In the genomic region with DNA sequence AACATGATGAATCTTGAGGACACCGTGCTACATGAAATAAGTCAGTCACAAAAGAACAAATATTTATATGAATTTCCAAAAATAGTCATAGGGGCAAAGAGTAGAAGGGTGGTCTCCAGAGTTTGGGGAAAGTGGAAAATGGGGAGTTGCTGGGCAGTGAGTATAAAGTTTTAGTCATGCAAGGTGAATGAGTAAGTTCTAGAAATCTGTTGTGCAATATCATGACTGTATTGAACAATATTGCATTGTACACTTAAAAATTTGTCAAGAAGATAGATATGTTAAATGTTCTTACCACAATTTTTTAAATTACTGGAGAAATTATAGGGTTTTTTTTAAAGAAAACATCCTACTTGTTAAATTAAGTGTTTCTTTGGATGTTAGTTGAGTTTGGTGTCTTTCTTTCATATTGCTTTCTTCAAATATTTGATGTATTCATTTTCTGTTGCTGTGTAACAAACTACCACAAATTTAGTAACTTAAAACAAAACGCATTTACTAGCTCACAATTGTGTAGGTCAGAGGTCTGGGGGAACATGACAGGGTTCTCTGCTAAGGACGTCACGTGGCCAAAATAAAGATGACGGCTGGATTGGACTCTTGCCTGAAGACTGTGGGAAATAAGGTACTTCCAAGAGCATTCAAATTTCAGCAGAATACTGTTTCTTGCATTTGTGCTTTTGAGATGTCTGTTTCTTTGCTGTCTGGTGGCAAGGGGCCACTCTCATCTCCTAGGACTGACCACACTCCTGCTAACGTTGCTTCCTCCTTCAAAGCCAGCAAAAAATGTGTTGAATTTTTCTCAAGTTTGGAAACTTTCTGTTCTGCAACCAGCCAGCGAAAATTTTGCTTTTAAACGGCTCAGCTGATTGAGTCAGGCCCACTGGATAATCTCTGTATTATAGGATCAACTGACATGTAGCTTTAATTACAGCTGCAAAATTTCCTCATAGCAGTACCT, we compare ENCODE assay signal across 15 cellular contexts.
DNase-seq lines count a peak whose midpoint lies in the region; ATAC-seq, FAIRE-seq and TF ChIP-seq lines count a peak whose summit lies in the region.
"Had no signal": no experiment of that assay in that cellular context is flagged by ENCODE, and none has a peak within 500 bp of the region (broad histone marks: within the 10 kb centered on the region; RNA-seq: fewer than 3 reads in every experiment).

No MANE protein-coding gene starts in this region.

- no peak overlapping the region for H3K4me3 Mint-ChIP-seq in WTC11
- H3K4me3 Mint-ChIP-seq in activated T-cell treated with anti-CD3 and anti-CD28 coated beads, Interleukin-2, amount 50 U/mL, for 24 hours, result no peak overlapping the region
- H3K4me3 Mint-ChIP-seq: natural killer cell had no signal

- TF ChIP-seq CTCF in AG10803 (conservative IDR thresholded peaks at IDR 0.05; ENCODE audit: low read length), result no peak
- no peak for TF ChIP-seq CTCF in NB4 (IDR thresholded peaks at IDR 0.05; ENCODE audit: low read depth, low read length)
- no peak for TF ChIP-seq CTCF in mammary epithelial cell (conservative IDR thresholded peaks at IDR 0.05 in 1 of 2, IDR thresholded peaks at IDR 0.05 in 1 of 2; ENCODE audit: extremely low read depth in 1 of 2, insufficient read depth in 1 of 2, low read depth in 1 of 2, low read length in 2 of 2)
- no peak for TF ChIP-seq CTCF in HepG2 (CRISPR knock-in tag; IDR thresholded peaks at IDR 0.05)
- no peak for TF ChIP-seq CTCF in WTC11 (IDR thresholded peaks at IDR 0.05)

- POLR2A ChIA-PET in HepG2 (lab: Yijun Ruan, JAX) (no interaction called here), WTC11 (lab: Charles Lee) (no interaction called here)

- H4K20me1 ChIP-seq in mammary epithelial cell (ENCODE audit: insufficient read depth, low read length) (no peaks in the 10 kb centered on the region), HepG2 (ENCODE audit: insufficient read depth, low read length) (no peaks in the 10 kb centered on the region)

- no peaks in the 10 kb centered on the region for H3K4me1 Mint-ChIP-seq in WTC11
- H3K4me1 Mint-ChIP-seq in activated T-cell treated with anti-CD3 and anti-CD28 coated beads, Interleukin-2, amount 50 U/mL, for 24 hours (ENCODE audit: low read depth), result no peaks in the 10 kb centered on the region
- H3K4me1 Mint-ChIP-seq: natural killer cell had no signal

- peaks cover 13% of the 10 kb centered on the region for H3K4me1 ChIP-seq in mammary epithelial cell (ENCODE audit: insufficient read depth, low read length)
- H3K4me1 ChIP-seq in HepG2 (ENCODE audit: insufficient read depth, low read length), result no peaks in the 10 kb centered on the region
- H3K4me1 ChIP-seq: gastroesophageal sphincter had no signal

- no peak for TF ChIP-seq POLR2A in NB4 (IDR thresholded peaks at IDR 0.05; ENCODE audit: extremely low read depth, insufficient read length)
- TF ChIP-seq POLR2A in HepG2 (IDR thresholded peaks at IDR 0.05; ENCODE audit: insufficient read depth in 1 of 2, low read depth in 2 of 2, low read length in 2 of 2), result no peak

- peak; percentile 33 for DNase-seq in AG10803 (ENCODE audit: low read depth)
- DNase-seq in NB4 (ENCODE audit: low read depth), result peak; percentile 22
- DNase-seq in mammary epithelial cell, result peak; percentile 62
- DNase-seq in HepG2 (ENCODE audit: low spot score), result no peak
- no peak for DNase-seq in NCI-H2171 treated with DMSO at 0.1 percent for 48 hours (lab: John Stamatoyannopoulos, UW)
- DNase-seq in WTC11 (ENCODE audit: low spot score), result no peak
- DNase-seq in activated T-cell treated with anti-CD3 and anti-CD28 coated beads, Interleukin-2, amount 50 U/mL, for 24 hours, result no peak
- DNase-seq: activated effector memory CD4-positive, alpha-beta T cell treated with anti-CD3 and anti-CD28 coated beads, Interleukin-2, amount 50 U/mL, for 16 hours; Calu3; natural killer cell; NCI-H1092 treated with DMSO at 0.1 percent for 48 hours; stimulated activated CD4-positive, alpha-beta T cell treated with anti-CD3 and anti-CD28 coated beads, Interleukin-2, amount 100 ng/mL, for 24 hours had no signal

- H3K4me2 ChIP-seq in mammary epithelial cell (ENCODE audit: insufficient read depth, low read depth, low read length) (no peak overlapping the region), HepG2 (ENCODE audit: low read depth, low read length) (no peak overlapping the region)

- H3K36me3 ChIP-seq in mammary epithelial cell (ENCODE audit: insufficient read depth, low read length), result no peaks in the 10 kb centered on the region
- no peaks in the 10 kb centered on the region for H3K36me3 ChIP-seq in HepG2 (replicated peaks in 1 of 2; ENCODE audit: control insufficient read depth in 1 of 2, insufficient read depth in 2 of 2, low read length in 2 of 2)
- H3K36me3 ChIP-seq: gastroesophageal sphincter had no signal

- H3K27ac ChIP-seq in mammary epithelial cell (ENCODE audit: insufficient read depth, low read depth, low read length) (peak overlapping the region; percentile 16), HepG2 (ENCODE audit: extremely low read length, insufficient read depth, low read length) (no peak overlapping the region)
- H3K27ac ChIP-seq: gastroesophageal sphincter had no signal

- FAIRE-seq in HepG2 (lab: Jason Lieb, UNC), result no peak

- intact Hi-C loops in mammary epithelial cell (cut with micrococcal nuclease), result no loop called here
- intact Hi-C loops in HepG2 (cut with micrococcal nuclease; ENCODE audit: unreplicated experiment), result no loop called here

- CTCF ChIA-PET in mammary epithelial cell (lab: Charles Lee; ENCODE audit: low non-redundant PET) (no interaction called here), HepG2 (lab: Yijun Ruan, JAX; ENCODE audit: low intra/inter-chr PET ratio, low total read pairs) (no interaction called here), WTC11 (lab: Charles Lee) (no interaction called here)

- H3K27me3 ChIP-seq in mammary epithelial cell (ENCODE audit: insufficient read depth, low read length), result no peaks in the 10 kb centered on the region
- no peaks in the 10 kb centered on the region for H3K27me3 ChIP-seq in HepG2 (ENCODE audit: control insufficient read depth in 1 of 2, insufficient read depth in 2 of 2, low read length in 2 of 2)
- H3K27me3 ChIP-seq: gastroesophageal sphincter had no signal

- no peak for TF ChIP-seq RAD21 in HepG2 (CRISPR knock-in tag; IDR thresholded peaks at IDR 0.05)

- H3K27ac Mint-ChIP-seq in WTC11, result no peak overlapping the region
- no peak overlapping the region for H3K27ac Mint-ChIP-seq in activated T-cell treated with anti-CD3 and anti-CD28 coated beads, Interleukin-2, amount 50 U/mL, for 24 hours
- H3K27ac Mint-ChIP-seq: natural killer cell had no signal

- WGBS in mammary epithelial cell (ENCODE audit: low coverage, missing lambda C conversion rate), result 77% methylated on average over 8 of the region's 8 CpGs
- WGBS in HepG2 (ENCODE audit: low lambda C conversion rate), result 21% methylated on average over 8 of the region's 8 CpGs

- H2AFZ ChIP-seq in mammary epithelial cell (ENCODE audit: low read depth, low read length) (no peak overlapping the region), HepG2 (ENCODE audit: low read length) (no peak overlapping the region)

- peaks cover 27% of the 10 kb centered on the region for H3K9me3 Mint-ChIP-seq in WTC11
- H3K9me3 Mint-ChIP-seq in activated T-cell treated with anti-CD3 and anti-CD28 coated beads, Interleukin-2, amount 50 U/mL, for 24 hours, result peaks cover 22% of the 10 kb centered on the region

- ATAC-seq in HepG2, result no peak
- no peak for ATAC-seq in WTC11
- no peak for ATAC-seq in GM18520 (IDR thresholded peaks at IDR 0.05; ENCODE audit: unreplicated experiment)
- ATAC-seq: natural killer cell, SK-N-SH treated with all-trans-retinoic acid at 6 μM for 48 hours had no signal

- peaks cover 10% of the 10 kb centered on the region for H3K36me3 Mint-ChIP-seq in WTC11
- H3K36me3 Mint-ChIP-seq in activated T-cell treated with anti-CD3 and anti-CD28 coated beads, Interleukin-2, amount 50 U/mL, for 24 hours (ENCODE audit: low read depth), result no peaks in the 10 kb centered on the region

- BruUV-seq in mammary epithelial cell (replicated peaks; lab: Mats Ljungman, UMichigan) (no TSS peak), HepG2 (replicated peaks; lab: Mats Ljungman, UMichigan) (no TSS peak)

- no peak for TF ChIP-seq EP300 in HepG2 (IDR thresholded peaks at IDR 0.05; ENCODE audit: low read depth in 2 of 2, low read length in 2 of 2)
- TF ChIP-seq EP300 in HepG2 (CRISPR knock-in tag; IDR thresholded peaks at IDR 0.05; ENCODE audit: borderline replicate concordance), result no peak

- H3K4me3 ChIP-seq in AG10803 (ENCODE audit: low read length), result no peak overlapping the region
- no peak overlapping the region for H3K4me3 ChIP-seq in NB4 (ENCODE audit: low read depth, low read length)
- no peak overlapping the region for H3K4me3 ChIP-seq in mammary epithelial cell (replicated peaks in 1 of 3; ENCODE audit: insufficient read depth in 1 of 3, low read depth in 2 of 3, low read length in 3 of 3)
- H3K4me3 ChIP-seq in HepG2 (replicated peaks in 1 of 3; ENCODE audit: insufficient read depth in 1 of 3, low read depth in 2 of 3, low read length in 3 of 3), result no peak overlapping the region
- H3K4me3 ChIP-seq: gastroesophageal sphincter had no signal

- no peaks in the 10 kb centered on the region for H3K79me2 ChIP-seq in mammary epithelial cell (ENCODE audit: insufficient read depth, low read length)
- no peaks in the 10 kb centered on the region for H3K79me2 ChIP-seq in HepG2 (ENCODE audit: insufficient read depth, low read length)

- H3K9me3 ChIP-seq in mammary epithelial cell (replicated peaks; ENCODE audit: insufficient read depth, low read length) (no peaks in the 10 kb centered on the region), HepG2 (ENCODE audit: low read length) (0 out of 2 replicates have a peak, but pooled peaks cover 4% of the 10 kb centered on the region)

- H3K27me3 Mint-ChIP-seq in WTC11 (ENCODE audit: low read depth), result peaks cover 2% of the 10 kb centered on the region; the same call in 1 of the 2 replicates
- H3K27me3 Mint-ChIP-seq in activated T-cell treated with anti-CD3 and anti-CD28 coated beads, Interleukin-2, amount 50 U/mL, for 24 hours, result peaks cover 2% of the 10 kb centered on the region

- dilution Hi-C loops in mammary epithelial cell (cut with HindIII; ENCODE audit: low sequenced_read_pairs), result no loop called here

- H3K9ac ChIP-seq in mammary epithelial cell (ENCODE audit: insufficient read depth, low read length) (no peak overlapping the region), HepG2 (ENCODE audit: insufficient read depth, low read depth, low read length) (no peak overlapping the region)

- in situ Hi-C loops in mammary epithelial cell (cut with MboI; ENCODE audit: low sequenced_read_pairs in 2 of 2) (no loop called here), HepG2 (cut with HindIII; ENCODE audit: extremely low pct_ligation_motif_present, low pct_unique_long_range_greater_than_20kb) (no loop called here)

TF ChIP-seq in HepG2, 621 proteins besides CTCF, POLR2A, EP300 and RAD21:
- TF ChIP-seq CBFB (CRISPR knock-in tag; IDR thresholded peaks at IDR 0.05), result no peak
- TF ChIP-seq CEBPB (IDR thresholded peaks at IDR 0.05; ENCODE audit: borderline replicate concordance, low read depth, low read length), result peak; percentile 80

TF ChIP-seq in WTC11, 78 proteins besides CTCF, POLR2A, EP300 and RAD21 (continues in another document):
- no peak for TF ChIP-seq GTF2I (CRISPR knock-in tag; conservative IDR thresholded peaks at IDR 0.05)

Comparison
In these comparisons a context has a peak if more than half of its experiments do, and no peak if none do; other contexts are left out.
1. DNase-seq: peak in AG10803 (single experiment), NB4 (single experiment) and mammary epithelial cell (single experiment); none in HepG2 (single experiment), NCI-H2171 treated with DMSO at 0.1 percent for 48 hours (single experiment), WTC11 (single experiment) and activated T-cell treated with anti-CD3 and anti-CD28 coated beads, Interleukin-2, amount 50 U/mL, for 24 hours (single experiment).